In genomic region chr3:56633201-56633600, GRCh38 we compare ENCODE assay signal across 17 cellular contexts. TPM values are rescaled to one million over a fixed set of nuclear protein-coding genes. Genes with fewer than 3 reads are reported as not detected.
DNase-seq lines count a peak whose midpoint lies in the region; ATAC-seq, FAIRE-seq and TF ChIP-seq lines count a peak whose summit lies in the region.
"Had no signal": no experiment of that assay in that cellular context is flagged by ENCODE, and none has a peak within 500 bp of the region (broad histone marks: within the 10 kb centered on the region; RNA-seq: fewer than 3 reads in every experiment).

No MANE protein-coding gene starts in this region.

- BruUV-seq in endothelial cell of umbilical vein (replicated peaks; lab: Mats Ljungman, UMichigan), result TSS peak; percentile 17

- DNase-seq in activated CD4-positive, alpha-beta T cell treated with anti-CD3 and anti-CD28 coated beads for 36 hours, result no peak
- no peak for DNase-seq in activated CD4-positive, alpha-beta T cell treated with anti-CD3 and anti-CD28 coated beads, Interleukin-2, amount 50 U/mL, for 4 hours
- no peak for DNase-seq in stimulated activated naive CD8-positive, alpha-beta T cell treated with anti-CD3 and anti-CD28 coated beads, Interleukin-15, amount 100 ng/mL, for 72 hours
- DNase-seq in stimulated activated naive CD8-positive, alpha-beta T cell treated with anti-CD3 and anti-CD28 coated beads, Interleukin-15, Interleukin-2, amounts not matched to agents 100 U/mL and 50 U/mL, for 24 hours, result no peak
- DNase-seq in endothelial cell of umbilical vein (ENCODE audit: low read depth, low spot score), result no peak
- DNase-seq in type B pancreatic cell (ENCODE audit: extremely low spot score, unreplicated experiment), result no peak
- no peak for DNase-seq in NCI-H69 (lab: John Stamatoyannopoulos, UW)
- no peak for DNase-seq in NOMO-1 treated with DMSO at 0.1 percent for 48 hours (lab: John Stamatoyannopoulos, UW; ENCODE audit: unreplicated experiment)
- DNase-seq: 8988T, GF-D8, H9, NCI-H1105, NCI-H1694, NCI-H2081 treated with DMSO at 0.1 percent for 48 hours, NCI-H510A had no signal

- H3K4me3 ChIP-seq in endothelial cell of umbilical vein (replicated peaks in 1 of 3; ENCODE audit: insufficient read depth in 1 of 3, low read depth in 1 of 3, low read length in 3 of 3), result no peak overlapping the region

- no peak overlapping the region for H3K4me2 ChIP-seq in endothelial cell of umbilical vein (ENCODE audit: insufficient read depth, low read length)

- peaks cover 7 to 9% of the 10 kb centered on the region in 2 experiments for H3K36me3 ChIP-seq in endothelial cell of umbilical vein (ENCODE audit: control insufficient read depth in 2 of 2, extremely low read depth in 1 of 2, insufficient read depth in 2 of 2, low read length in 2 of 2)

- POLR2A ChIA-PET in activated CD4-positive, alpha-beta T cell treated with anti-CD3 and anti-CD28 coated beads for 36 hours (lab: Charles Lee), result no interaction called here
- POLR2A ChIA-PET in endothelial cell of umbilical vein (lab: Charles Lee), result no interaction called here

- no peak for TF ChIP-seq POLR2A in endothelial cell of umbilical vein (IDR thresholded peaks at IDR 0.05; ENCODE audit: low read depth, low read length)

- H4K20me1 ChIP-seq in endothelial cell of umbilical vein (replicated peaks; ENCODE audit: control insufficient read depth, extremely low read depth, insufficient read depth, low read length), result no peaks in the 10 kb centered on the region

- peaks cover 7% of the 10 kb centered on the region for H3K4me1 Mint-ChIP-seq in activated CD4-positive, alpha-beta T cell treated with anti-CD3 and anti-CD28 coated beads for 36 hours
- peaks cover 5% of the 10 kb centered on the region for H3K4me1 Mint-ChIP-seq in stimulated activated naive CD8-positive, alpha-beta T cell treated with anti-CD3 and anti-CD28 coated beads, Interleukin-15, amount 100 ng/mL, for 72 hours
- peaks cover 12% of the 10 kb centered on the region for H3K4me1 Mint-ChIP-seq in type B pancreatic cell (ENCODE audit: unreplicated experiment)
- H3K4me1 Mint-ChIP-seq: B cell, H9 had no signal

- H3K9ac ChIP-seq in endothelial cell of umbilical vein (replicated peaks; ENCODE audit: extremely low read depth, insufficient read depth, low read length), result no peak overlapping the region

- H3K27ac ChIP-seq in endothelial cell of umbilical vein (ENCODE audit: insufficient read depth, low read depth, low read length), result no peak overlapping the region

- H3K27me3 Mint-ChIP-seq in activated CD4-positive, alpha-beta T cell treated with anti-CD3 and anti-CD28 coated beads for 36 hours, result no peaks in the 10 kb centered on the region
- H3K27me3 Mint-ChIP-seq in stimulated activated naive CD8-positive, alpha-beta T cell treated with anti-CD3 and anti-CD28 coated beads, Interleukin-15, amount 100 ng/mL, for 72 hours, result no peaks in the 10 kb centered on the region
- H3K27me3 Mint-ChIP-seq in type B pancreatic cell, result no peaks in the 10 kb centered on the region
- H3K27me3 Mint-ChIP-seq: B cell had no signal

- FAIRE-seq in endothelial cell of umbilical vein (lab: Jason Lieb, UNC), result no peak
- FAIRE-seq: GM19239 had no signal

- H3K27ac Mint-ChIP-seq in activated CD4-positive, alpha-beta T cell treated with anti-CD3 and anti-CD28 coated beads for 36 hours, result peak overlapping the region; percentile 33
- peak overlapping the region; percentile 12 to 92 for H3K27ac Mint-ChIP-seq in stimulated activated naive CD8-positive, alpha-beta T cell treated with anti-CD3 and anti-CD28 coated beads, Interleukin-15, amount 100 ng/mL, for 72 hours
- H3K27ac Mint-ChIP-seq in type B pancreatic cell, result peak overlapping the region; percentile 45

- H2AFZ ChIP-seq in endothelial cell of umbilical vein (ENCODE audit: low read depth, low read length), result no peak overlapping the region

- H3K9me3 ChIP-seq in endothelial cell of umbilical vein (replicated peaks; ENCODE audit: control insufficient read depth, insufficient read depth, low read length), result no peaks in the 10 kb centered on the region

- TF ChIP-seq CTCF in endothelial cell of umbilical vein (IDR thresholded peaks at IDR 0.05; ENCODE audit: extremely low read depth in 1 of 2, insufficient read depth in 1 of 2, low read depth in 1 of 2, low read length in 2 of 2) (no peak), type B pancreatic cell (conservative IDR thresholded peaks at IDR 0.05) (no peak)

- H3K27me3 ChIP-seq in endothelial cell of umbilical vein (ENCODE audit: control insufficient read depth in 2 of 2, insufficient read depth in 2 of 2, low read length in 2 of 2), result no peaks in the 10 kb centered on the region

- peaks cover 32% of the 10 kb centered on the region for H3K36me3 Mint-ChIP-seq in activated CD4-positive, alpha-beta T cell treated with anti-CD3 and anti-CD28 coated beads for 36 hours (ENCODE audit: low read depth)
- H3K36me3 Mint-ChIP-seq in type B pancreatic cell, result peaks cover 38% of the 10 kb centered on the region

- no peak overlapping the region for H3K4me3 Mint-ChIP-seq in activated CD4-positive, alpha-beta T cell treated with anti-CD3 and anti-CD28 coated beads for 36 hours
- H3K4me3 Mint-ChIP-seq in stimulated activated naive CD8-positive, alpha-beta T cell treated with anti-CD3 and anti-CD28 coated beads, Interleukin-15, amount 100 ng/mL, for 72 hours, result no peak overlapping the region
- H3K4me3 Mint-ChIP-seq in type B pancreatic cell, result no peak overlapping the region
- H3K4me3 Mint-ChIP-seq: B cell, H9 had no signal

- H3K79me2 ChIP-seq in endothelial cell of umbilical vein (ENCODE audit: control insufficient read depth, insufficient read depth, low read length), result no peaks in the 10 kb centered on the region

- no peaks in the 10 kb centered on the region for H3K9me1 ChIP-seq in endothelial cell of umbilical vein (replicated peaks; ENCODE audit: control insufficient read depth, extremely low read depth, insufficient read depth, low read length)

- ATAC-seq in activated CD4-positive, alpha-beta T cell treated with anti-CD3 and anti-CD28 coated beads for 36 hours, result no peak
- ATAC-seq in stimulated activated naive CD8-positive, alpha-beta T cell treated with anti-CD3 and anti-CD28 coated beads, Interleukin-15, amount 100 ng/mL, for 72 hours, result no peak
- ATAC-seq in stimulated activated naive CD8-positive, alpha-beta T cell treated with anti-CD3 and anti-CD28 coated beads, Interleukin-15, Interleukin-2, amounts not matched to agents 100 U/mL and 50 U/mL, for 24 hours, result no peak

- CTCF ChIA-PET in activated CD4-positive, alpha-beta T cell treated with anti-CD3 and anti-CD28 coated beads for 36 hours (lab: Charles Lee), result no interaction called here
- CTCF ChIA-PET in endothelial cell of umbilical vein (lab: Charles Lee), result interaction anchor here (1.0 kb wide), 1 partner anchor 9 kb away, joined by 4 read pairs; no protein-coding TSS in a partner anchor

- dilution Hi-C loops in endothelial cell of umbilical vein (cut with MboI; ENCODE audit: extremely low pct_ligation_motif_present, low sequenced_read_pairs), result no loop called here

- peaks cover 4% of the 10 kb centered on the region for H3K4me1 ChIP-seq in endothelial cell of umbilical vein (ENCODE audit: control insufficient read depth, extremely low read depth, insufficient read depth, low read length)

- H3K9me3 Mint-ChIP-seq in activated CD4-positive, alpha-beta T cell treated with anti-CD3 and anti-CD28 coated beads for 36 hours (ENCODE audit: low read depth), result no peaks in the 10 kb centered on the region
- H3K9me3 Mint-ChIP-seq in stimulated activated naive CD8-positive, alpha-beta T cell treated with anti-CD3 and anti-CD28 coated beads, Interleukin-15, amount 100 ng/mL, for 72 hours, result no peaks in the 10 kb centered on the region
- no peaks in the 10 kb centered on the region for H3K9me3 Mint-ChIP-seq in type B pancreatic cell
- H3K9me3 Mint-ChIP-seq: H9 had no signal

- intact Hi-C loops in activated CD4-positive, alpha-beta T cell treated with anti-CD3 and anti-CD28 coated beads for 36 hours (cut with DNase I, micrococcal nuclease), result no loop called here
- intact Hi-C loops in endothelial cell of umbilical vein (cut with micrococcal nuclease), result no loop called here

TF ChIP-seq in endothelial cell of umbilical vein, 7 proteins besides CTCF, POLR2A, EP300 and RAD21:
- no peak for TF ChIP-seq JUN (IDR thresholded peaks at IDR 0.05; ENCODE audit: borderline replicate concordance, insufficient read depth, insufficient read length, low read depth)
- TF ChIP-seq FOS (IDR thresholded peaks at IDR 0.05; ENCODE audit: borderline replicate concordance, insufficient read depth, low read length), result no peak
- no peak for TF ChIP-seq GATA2 (IDR thresholded peaks at IDR 0.05; ENCODE audit: insufficient read depth, insufficient read length, low read depth, low read length)
- no peak for TF ChIP-seq EZH2 (IDR thresholded peaks at IDR 0.05; ENCODE audit: borderline replicate concordance, low read depth, low read length, severe bottlenecking)
- TF ChIP-seq POLR2AphosphoS5 (IDR thresholded peaks at IDR 0.05; ENCODE audit: insufficient read depth, low read depth, low read length), result no peak
- no peak for TF ChIP-seq MYC (IDR thresholded peaks at IDR 0.05; ENCODE audit: low read depth, low read length)
- no peak for TF ChIP-seq MAX (IDR thresholded peaks at IDR 0.05; ENCODE audit: insufficient read depth, insufficient read length)

RNA-seq across cellular contexts. Expression of gene TASOR, which starts 49.9 kb away (rescaled TPM):
- total RNA-seq in activated CD4-positive, alpha-beta T cell treated with anti-CD3 and anti-CD28 coated beads for 36 hours, result 10 to 100 TPM; 56.8 to 65.6 TPM
- total RNA-seq in endothelial cell of umbilical vein, result 44.5 TPM in 2 replicates
- 9.7 and 11.2 TPM in 2 replicates for polyA plus RNA-seq in endothelial cell of umbilical vein
- 12.9 and 14.5 TPM in 2 replicates for polyA plus RNA-seq in endothelial cell of umbilical vein (2011; cell fraction: cytosol; rRNA removed)
- polyA plus RNA-seq in endothelial cell of umbilical vein (2011; cell fraction: nucleus; rRNA removed), result 32.3 and 36.9 TPM in 2 replicates
- polyA plus RNA-seq in endothelial cell of umbilical vein (2012), result 24.3 and 30.6 TPM in 2 replicates
- 53.8 and 54.6 TPM in 2 replicates for polyA minus RNA-seq in endothelial cell of umbilical vein
- polyA minus RNA-seq in endothelial cell of umbilical vein (2011; cell fraction: cytosol; rRNA and poly(A)+ RNA removed), result 49.0 TPM
- 29.0 and 42.2 TPM in 2 replicates for polyA minus RNA-seq in endothelial cell of umbilical vein (2011; cell fraction: nucleus; rRNA and poly(A)+ RNA removed)
- total RNA-seq in type B pancreatic cell (ENCODE audit: low replicate concordance), result 48.7 and 55.1 TPM in 2 replicates
